Comparison of ENCODE assay signal across 20 cellular contexts in genomic region chr6:57104350-57104749, GRCh38.
"Had no signal": no experiment of that assay in that cellular context is flagged by ENCODE, and none has a peak within 500 bp of the region (broad histone marks: within the 10 kb centered on the region; RNA-seq: fewer than 3 reads in every experiment).

No MANE protein-coding gene starts in this region.

- ATAC-seq: activated CD4-positive, CD25-positive, alpha-beta regulatory T cell treated with anti-CD3 and anti-CD28 coated beads, Interleukin-2, amount 50 U/mL, for 24 hours; activated T-cell treated with anti-CD3 and anti-CD28 coated beads, Interleukin-2, amount 50 U/mL, for 4 hours; effector memory CD8-positive, alpha-beta T cell; left cardiac atrium; mucosa of descending colon; naive thymus-derived CD8-positive, alpha-beta T cell had no signal

- H3K4me3 ChIP-seq: lung, mucosa of descending colon, right atrium auricular region, smooth muscle cell, tibial artery, uterus had no signal

- H3K9me3 Mint-ChIP-seq: activated T-cell treated with anti-CD3 and anti-CD28 coated beads, Interleukin-2, amount 50 U/mL, for 4 hours; brain; central memory CD8-positive, alpha-beta T cell; effector memory CD8-positive, alpha-beta T cell; immature natural killer cell; naive thymus-derived CD8-positive, alpha-beta T cell had no signal

- H3K4me1 ChIP-seq: right atrium auricular region, uterus had no signal

- H3K27me3 ChIP-seq: right atrium auricular region, tibial artery, uterus had no signal

- H3K4me2 ChIP-seq: smooth muscle cell had no signal

- H3K4me3 Mint-ChIP-seq: activated naive CD8-positive, alpha-beta T cell; activated T-cell treated with anti-CD3 and anti-CD28 coated beads, Interleukin-2, amount 50 U/mL, for 4 hours; brain; central memory CD8-positive, alpha-beta T cell; effector memory CD8-positive, alpha-beta T cell; immature natural killer cell had no signal

- H3K9me3 ChIP-seq: mucosa of descending colon, right atrium auricular region, tibial artery, uterus had no signal

- H3K27ac ChIP-seq: right atrium auricular region, tibial artery, uterus had no signal

- H3K27ac Mint-ChIP-seq: activated naive CD8-positive, alpha-beta T cell; effector memory CD8-positive, alpha-beta T cell; naive thymus-derived CD8-positive, alpha-beta T cell had no signal

- DNase-seq: activated CD4-positive, alpha-beta T cell treated with anti-CD3 and anti-CD28 coated beads, Interleukin-2, amount 50 U/mL, for 48 hours; activated effector memory CD4-positive, alpha-beta T cell treated with anti-CD3 and anti-CD28 coated beads, Interleukin-2, amount 50 U/mL, for 16 hours; activated T-cell treated with anti-CD3 and anti-CD28 coated beads, Interleukin-2, amount 50 U/mL, for 4 hours; amygdala; cortex of kidney; effector memory CD8-positive, alpha-beta T cell; immature natural killer cell; left cardiac atrium; mucosa of descending colon; naive thymus-derived CD8-positive, alpha-beta T cell; nucleus accumbens; tibial artery; uterus had no signal

- H3K27me3 Mint-ChIP-seq: activated naive CD8-positive, alpha-beta T cell; brain; central memory CD8-positive, alpha-beta T cell; effector memory CD8-positive, alpha-beta T cell; naive thymus-derived CD8-positive, alpha-beta T cell had no signal

- H3K36me3 ChIP-seq: uterus had no signal
